ENCODE assay signal across 8 cellular contexts in genomic region chr14:20934148-20934762, GRCh38. TPM values are rescaled to one million over a fixed set of nuclear protein-coding genes. Genes with fewer than 3 reads are reported as not detected.
A peak's percentile ranks its signal among the peaks of the same experiment; 100 is the strongest.
DNase-seq lines count a peak whose midpoint lies in the region; ATAC-seq and TF ChIP-seq lines count a peak whose summit lies in the region.

No MANE protein-coding gene starts in this region.

- 22 to 27% (median 26%) methylated on average over 17 to 18 of the region's 18 CpGs for WGBS in heart left ventricle, 4 donors

- H3K4me3 ChIP-seq in AG04450 (ENCODE audit: low read depth, low read length) = no peak overlapping the region
- H3K4me3 ChIP-seq in heart left ventricle = no peak overlapping the region

- H3K27ac ChIP-seq in AG04450 (ENCODE audit: low read depth, low read length) (no peak overlapping the region), heart left ventricle (no peak overlapping the region)

- H3K9me3 ChIP-seq in AG04450 (ENCODE audit: control insufficient read depth, insufficient read depth, low read length) (no peaks in the 10 kb centered on the region), heart left ventricle (no peaks in the 10 kb centered on the region)

- DNase-seq in AG04450 (ENCODE audit: low read depth, low spot score) (no peak), GM20000 (ENCODE audit: low spot score) (peak; percentile 21), heart left ventricle (peak in 4 of 5 donors; percentile 10 to 74 (median 32)), epidermal melanocyte (ENCODE audit: insufficient read length, low spot score) (no peak), NCI-H1436 treated with DMSO at 0.1 percent for 48 hours (lab: John Stamatoyannopoulos, UW) (no peak), SKM-1 (lab: John Stamatoyannopoulos, UW; ENCODE audit: unreplicated experiment) (no peak)
- peak; percentile 40 to 49 for DNase-seq in activated CD4-positive, alpha-beta T cell treated with anti-CD3 and anti-CD28 coated beads, Interleukin-2, amount 50 U/mL, for 48 hours
- peak; percentile 3 to 25 for DNase-seq in stimulated activated CD4-positive, alpha-beta T cell treated with anti-CD3 and anti-CD28 coated beads, Interleukin-4, amount 100 ng/mL, for 4 hours

- TF ChIP-seq CTCF in AG04450 (IDR thresholded peaks at IDR 0.05; ENCODE audit: low read depth, low read length) (peak; percentile 43), GM20000 (IDR thresholded peaks at IDR 0.05; ENCODE audit: extremely low read depth, missing control alignments) (peak; percentile 52), heart left ventricle (IDR thresholded peaks at IDR 0.05) (peak in 11 of 12 donors; percentile 13 to 49 (median 41))

- no peak for ATAC-seq in heart left ventricle

- H3K36me3 ChIP-seq in heart left ventricle = no peaks in the 10 kb centered on the region

- no peaks in the 10 kb centered on the region for H3K27me3 ChIP-seq in AG04450 (ENCODE audit: control insufficient read depth, insufficient read depth, low read length)
- peaks cover 0 to 12% (median 0%) of the 10 kb centered on the region in 9 donors for H3K27me3 ChIP-seq in heart left ventricle

- intact Hi-C loops in heart left ventricle (cut with DNase I) = no loop called here

- CTCF ChIA-PET in AG04450 (lab: Charles Lee) = no interaction called here

- no peaks in the 10 kb centered on the region for H3K4me1 ChIP-seq in heart left ventricle

- TF ChIP-seq POLR2A in heart left ventricle (IDR thresholded peaks at IDR 0.05) = no peak

- POLR2A ChIA-PET in AG04450 (lab: Yijun Ruan, JAX) = no interaction called here

RNA-seq across cellular contexts. Expression of gene RNASE2, which starts 21.0 kb away (rescaled TPM):
- not detected in 2 replicates for polyA plus RNA-seq in AG04450 (2011; rRNA removed)
- not detected in 2 replicates for polyA minus RNA-seq in AG04450 (2011; rRNA and poly(A)+ RNA removed)
- total RNA-seq in heart left ventricle = 10 to 100 TPM in 1 of 9 donors, 1 to 10 TPM in 3, under 1 TPM in 2, not detected in 3; 0.80 to 16.6 (median 2.0) TPM
- 1 to 10 TPM; 2.1 to 4.5 TPM for polyA plus RNA-seq in heart left ventricle

RNA-seq across cellular contexts. Expression of gene RNASE3, which starts 43.1 kb away (rescaled TPM):
- polyA plus RNA-seq in AG04450 (2011; rRNA removed) (not detected in 2 replicates), heart left ventricle (under 1 TPM in 1 of 2 donors, not detected in 1; 0.12 TPM)
- not detected in 2 replicates for polyA minus RNA-seq in AG04450 (2011; rRNA and poly(A)+ RNA removed)
- total RNA-seq in heart left ventricle = under 1 TPM in 2 of 9 donors, not detected in 7; 0.38 to 0.61 TPM

RNA-seq across cellular contexts. Expression of gene METTL17, which starts 55.5 kb away (rescaled TPM):
- polyA plus RNA-seq in AG04450 (2011; rRNA removed) (55.3 and 62.7 TPM in 2 replicates), heart left ventricle (10 to 100 TPM; 51.0 to 53.2 TPM)
- polyA minus RNA-seq in AG04450 (2011; rRNA and poly(A)+ RNA removed) = 25.3 and 27.5 TPM in 2 replicates
- total RNA-seq in heart left ventricle = 10 to 100 TPM; 31.3 to 59.5 (median 43.2) TPM

Comparison
In these comparisons a context has a peak if more than half of its experiments do, and no peak if none do; other contexts are left out.
1. DNase-seq: peak in GM20000 (single experiment), activated CD4-positive, alpha-beta T cell treated with anti-CD3 and anti-CD28 coated beads, Interleukin-2, amount 50 U/mL, for 48 hours (2 of 2), heart left ventricle (4 of 5) and stimulated activated CD4-positive, alpha-beta T cell treated with anti-CD3 and anti-CD28 coated beads, Interleukin-4, amount 100 ng/mL, for 4 hours (2 of 2); none in AG04450 (single experiment), epidermal melanocyte (single experiment), NCI-H1436 treated with DMSO at 0.1 percent for 48 hours (single experiment) and SKM-1 (single experiment).
2. Peak in every context shown above with its lines, with median percentiles within 50 percentile points of each other: CTCF ChIP-seq.